36 cellular contexts compared by ENCODE assay signal in genomic region chr17:45253879-45254278, GRCh38. TPM values are rescaled to one million over a fixed set of nuclear protein-coding genes. Genes with fewer than 3 reads are reported as not detected.
DNase-seq lines count a peak whose midpoint lies in the region; ATAC-seq and TF ChIP-seq lines count a peak whose summit lies in the region.
"Had no signal": no experiment of that assay in that cellular context is flagged by ENCODE, and none has a peak within 500 bp of the region (broad histone marks: within the 10 kb centered on the region; RNA-seq: fewer than 3 reads in every experiment).

No MANE protein-coding gene starts in this region.

- no peak overlapping the region for H2AK5ac ChIP-seq in neuronal stem cell (ENCODE audit: low read depth, low read length)

- no peak overlapping the region for H3K4me3 Mint-ChIP-seq in activated T-cell treated with anti-CD3 and anti-CD28 coated beads, Interleukin-2, amount 50 U/mL, for 24 hours
- H3K4me3 Mint-ChIP-seq in activated naive CD8-positive, alpha-beta T cell treated with anti-CD3 and anti-CD28 coated beads, Interleukin-2, amount 10 ng/mL, durations not matched to agents 7 days and 5 days = no peak overlapping the region

- H3K36me3 ChIP-seq in KOPT-K1 (ENCODE audit: insufficient read depth, low read length) (peaks cover 27% of the 10 kb centered on the region), neuronal stem cell (replicated peaks in 1 of 2; ENCODE audit: control insufficient read depth in 2 of 2, insufficient read depth in 2 of 2, low read length in 2 of 2) (peaks cover 0 to 4% of the 10 kb centered on the region in 2 donors), spleen (peaks cover 0 to 20% (median 0%) of the 10 kb centered on the region in 6 donors)
- H3K36me3 ChIP-seq: adrenal gland, BE2C, esophagus muscularis mucosa, HAP-1 had no signal

- H3K4me1 ChIP-seq in neuronal stem cell (ENCODE audit: control insufficient read depth in 2 of 2, insufficient read depth in 1 of 2, low read depth in 1 of 2, low read length in 2 of 2) (peaks cover 0 to 7% of the 10 kb centered on the region in 2 donors), spleen (peaks cover 3 to 50% (median 9%) of the 10 kb centered on the region in 6 donors)
- H3K4me1 ChIP-seq: adrenal gland, BE2C, esophagus muscularis mucosa, HAP-1, psoas muscle had no signal

- no peak overlapping the region for H2BK120ac ChIP-seq in neuronal stem cell (ENCODE audit: low read depth, low read length)

- peaks cover under 1% of the 10 kb centered on the region for H3K79me1 ChIP-seq in neuronal stem cell (ENCODE audit: low read depth, low read length)

- no peaks in the 10 kb centered on the region for H3K9me3 Mint-ChIP-seq in activated T-cell treated with anti-CD3 and anti-CD28 coated beads, Interleukin-2, amount 50 U/mL, for 24 hours
- no peaks in the 10 kb centered on the region for H3K9me3 Mint-ChIP-seq in activated naive CD8-positive, alpha-beta T cell treated with anti-CD3 and anti-CD28 coated beads, Interleukin-2, amount 10 ng/mL, durations not matched to agents 7 days and 5 days

- DNase-seq in activated T-cell treated with anti-CD3 and anti-CD28 coated beads, Interleukin-2, amount 50 U/mL, for 24 hours = no peak
- no peak for DNase-seq in activated T-cell treated with anti-CD3 and anti-CD28 coated beads, Interleukin-2, amount 50 U/mL, for 1 hour
- no peak for DNase-seq in activated naive CD8-positive, alpha-beta T cell treated with anti-CD3 and anti-CD28 coated beads, Interleukin-2, amount 10 ng/mL, durations not matched to agents 7 days and 5 days
- DNase-seq in neuronal stem cell (ENCODE audit: low spot score) (no peak), spleen (no peak)
- DNase-seq: activated CD4-positive, alpha-beta T cell treated with anti-CD3 and anti-CD28 coated beads, Interleukin-2, amount 50 U/mL, for 4 hours; activated CD8-positive, alpha-beta memory T cell treated with anti-CD3 and anti-CD28 coated beads, Interleukin-2, amount 50 U/mL, for 48 hours; activated gamma-delta T cell; adrenal gland; BE2C; body of pancreas; dorsolateral prefrontal cortex; foreskin fibroblast; left ventricle myocardium superior; mesendoderm; MV-4-11; NCI-H1436 treated with DMSO at 0.1 percent for 48 hours; NCI-H226; NCI-H526 treated with DMSO at 0.1 percent for 48 hours; nucleus accumbens; psoas muscle; stimulated activated CD4-positive, alpha-beta T cell treated with anti-CD3 and anti-CD28 coated beads, Interleukin-4, amount 100 ng/mL, for 1 hour; substantia nigra; T1000; trophoblast cell had no signal

- no peak overlapping the region for H3K4ac ChIP-seq in neuronal stem cell (ENCODE audit: low read length)

- H2BK15ac ChIP-seq in neuronal stem cell (ENCODE audit: low read length) = no peak overlapping the region

- no peak overlapping the region for H3K9ac ChIP-seq in neuronal stem cell (ENCODE audit: low read depth, low read length, poor library complexity)

- H3K4me3 ChIP-seq in neuronal stem cell (ENCODE audit: low read length in 2 of 2) = no peak overlapping the region
- H3K4me3 ChIP-seq in spleen = no peak overlapping the region
- H3K4me3 ChIP-seq: adrenal gland, body of pancreas, dorsolateral prefrontal cortex, esophagus muscularis mucosa, HAP-1, psoas muscle had no signal

- peak overlapping the region; percentile 22 for H3K18ac ChIP-seq in neuronal stem cell (ENCODE audit: low read length)

- H3K27me3 Mint-ChIP-seq in activated T-cell treated with anti-CD3 and anti-CD28 coated beads, Interleukin-2, amount 50 U/mL, for 24 hours = no peaks in the 10 kb centered on the region
- no peaks in the 10 kb centered on the region for H3K27me3 Mint-ChIP-seq in activated naive CD8-positive, alpha-beta T cell treated with anti-CD3 and anti-CD28 coated beads, Interleukin-2, amount 10 ng/mL, durations not matched to agents 7 days and 5 days

- no peak overlapping the region for H3K4me2 ChIP-seq in neuronal stem cell (ENCODE audit: insufficient read depth, low read length, poor library complexity, severe bottlenecking)

- H3K14ac ChIP-seq in neuronal stem cell (ENCODE audit: low read length) = no peak overlapping the region

- no peak overlapping the region for H4K91ac ChIP-seq in neuronal stem cell (ENCODE audit: low read depth, low read length, poor library complexity)

- no peak overlapping the region for H3K23ac ChIP-seq in neuronal stem cell (ENCODE audit: low read depth, low read length, poor library complexity)

- TF ChIP-seq CTCF in spleen (IDR thresholded peaks at IDR 0.05 in 8 of 11, conservative IDR thresholded peaks at IDR 0.05 in 3 of 11) = no peak

- no peak for TF ChIP-seq POLR2A in spleen (IDR thresholded peaks at IDR 0.05)

- H2BK12ac ChIP-seq in neuronal stem cell (ENCODE audit: low read length) = no peak overlapping the region

- ATAC-seq in activated naive CD8-positive, alpha-beta T cell treated with anti-CD3 and anti-CD28 coated beads, Interleukin-2, amount 10 ng/mL, durations not matched to agents 7 days and 5 days (ENCODE audit: low read depth) = no peak
- ATAC-seq in HG03442 (IDR thresholded peaks at IDR 0.05; ENCODE audit: unreplicated experiment) (no peak), GM18867 (IDR thresholded peaks at IDR 0.05; ENCODE audit: unreplicated experiment) (no peak)
- ATAC-seq: body of pancreas, HepG2, left ventricle myocardium superior, psoas muscle, Right ventricle myocardium inferior, sciatic nerve, SK-N-SH treated with all-trans-retinoic acid at 6 μM for 48 hours had no signal

- intact Hi-C loops in spleen (cut with DNase I; ENCODE audit: low total_unique reads) = no loop called here

- no peak overlapping the region for H4K8ac ChIP-seq in neuronal stem cell (ENCODE audit: low read depth, low read length)

- H3K27ac Mint-ChIP-seq in activated T-cell treated with anti-CD3 and anti-CD28 coated beads, Interleukin-2, amount 50 U/mL, for 24 hours = peak overlapping the region; percentile 83
- peak overlapping the region; percentile 52 for H3K27ac Mint-ChIP-seq in activated naive CD8-positive, alpha-beta T cell treated with anti-CD3 and anti-CD28 coated beads, Interleukin-2, amount 10 ng/mL, durations not matched to agents 7 days and 5 days

- no peaks in the 10 kb centered on the region for H3K9me3 ChIP-seq in KOPT-K1 (ENCODE audit: insufficient read depth, low read length, poor library complexity, severe bottlenecking)
- peaks cover 0 to 7% of the 10 kb centered on the region in 2 donors for H3K9me3 ChIP-seq in neuronal stem cell (replicated peaks in 1 of 2; ENCODE audit: control insufficient read depth in 2 of 2, insufficient read depth in 1 of 2, low read depth in 1 of 2, low read length in 2 of 2)
- no peaks in the 10 kb centered on the region for H3K9me3 ChIP-seq in spleen
- H3K9me3 ChIP-seq: adrenal gland, BE2C, body of pancreas, esophagus muscularis mucosa, HAP-1, psoas muscle had no signal

- no peak overlapping the region for H2AFZ ChIP-seq in neuronal stem cell (ENCODE audit: low read length)

- H2BK5ac ChIP-seq in neuronal stem cell (ENCODE audit: low read length) = peak overlapping the region; percentile 2

- peaks cover 27% of the 10 kb centered on the region for H3K36me3 Mint-ChIP-seq in activated T-cell treated with anti-CD3 and anti-CD28 coated beads, Interleukin-2, amount 50 U/mL, for 24 hours (ENCODE audit: low read depth)
- peaks cover 21% of the 10 kb centered on the region for H3K36me3 Mint-ChIP-seq in activated naive CD8-positive, alpha-beta T cell treated with anti-CD3 and anti-CD28 coated beads, Interleukin-2, amount 10 ng/mL, durations not matched to agents 7 days and 5 days

- H3K27ac ChIP-seq in KOPT-K1 (ENCODE audit: low read depth, low read length, poor library complexity, severe bottlenecking) (peak overlapping the region; percentile 20), neuronal stem cell (replicated peaks; ENCODE audit: low read length) (no peak overlapping the region), spleen (no peak overlapping the region)
- H3K27ac ChIP-seq: adrenal gland, body of pancreas, dorsolateral prefrontal cortex, esophagus muscularis mucosa, psoas muscle had no signal

- no CpG with 5 or more reads among the region's 4 CpGs for WGBS in neuronal stem cell (ENCODE audit: extremely low coverage in 2 of 2, insufficient read length in 2 of 2, insufficient replicate concordance in 1 of 2), 2 donors
- WGBS in spleen, 5 donors = 85 to 91% (median 87%) methylated on average over 4 of the region's 4 CpGs

- H3K4me1 Mint-ChIP-seq in activated T-cell treated with anti-CD3 and anti-CD28 coated beads, Interleukin-2, amount 50 U/mL, for 24 hours (ENCODE audit: low read depth) = peaks cover 76% of the 10 kb centered on the region
- H3K4me1 Mint-ChIP-seq in activated naive CD8-positive, alpha-beta T cell treated with anti-CD3 and anti-CD28 coated beads, Interleukin-2, amount 10 ng/mL, durations not matched to agents 7 days and 5 days = peaks cover 49% of the 10 kb centered on the region

- POLR2A ChIA-PET in activated naive CD8-positive, alpha-beta T cell treated with anti-CD3 and anti-CD28 coated beads, Interleukin-2, amount 10 ng/mL, durations not matched to agents 7 days and 5 days (lab: Charles Lee) = interaction anchor here (0.8 to 3.8 kb wide), 3 partner anchors 24 to 32 kb away, joined by 3 to 12 read pairs (median 5); partner anchors contain the start of gene FMNL1

- peaks cover 0 to 15% (median 0%) of the 10 kb centered on the region in 3 experiments for H3K27me3 ChIP-seq in neuronal stem cell (ENCODE audit: control insufficient read depth in 3 of 3, insufficient read depth in 3 of 3, low read depth in 1 of 3, low read length in 3 of 3)
- H3K27me3 ChIP-seq in spleen (replicated peaks in 1 of 7) = no peaks in the 10 kb centered on the region
- H3K27me3 ChIP-seq: adrenal gland, BE2C, body of pancreas, dorsolateral prefrontal cortex, esophagus muscularis mucosa had no signal

RNA-seq across cellular contexts. Expression of gene SPATA32, which starts 8.0 kb away (rescaled TPM):
- total RNA-seq in activated naive CD8-positive, alpha-beta T cell treated with anti-CD3 and anti-CD28 coated beads, Interleukin-2, amount 10 ng/mL, durations not matched to agents 7 days and 5 days = under 1 TPM; 0.53 to 0.65 TPM
- polyA plus RNA-seq in neuronal stem cell (2013, experiment 1 of 2) = 0.04 TPM
- 0.01 TPM for polyA plus RNA-seq in neuronal stem cell (2013, experiment 2 of 2)
- total RNA-seq in spleen = under 1 TPM in 1 of 7 donors, not detected in 6; 0.17 TPM
- polyA plus RNA-seq in spleen = under 1 TPM in 2 of 3 donors, not detected in 1; 0.08 to 0.09 TPM
- total RNA-seq: cerebellum, esophagus muscularis mucosa, G401, HepG2, left ventricle myocardium superior, Right ventricle myocardium inferior, sciatic nerve had no signal
- polyA plus RNA-seq: adrenal gland, HepG2, psoas muscle had no signal

RNA-seq across cellular contexts. Expression of gene FMNL1, which starts 32.2 kb away (rescaled TPM):
- 100 to 1,000 TPM; 408 to 411 TPM for total RNA-seq in activated naive CD8-positive, alpha-beta T cell treated with anti-CD3 and anti-CD28 coated beads, Interleukin-2, amount 10 ng/mL, durations not matched to agents 7 days and 5 days
- 2.8 TPM for polyA plus RNA-seq in neuronal stem cell (2013, experiment 1 of 2)
- 2.9 TPM for polyA plus RNA-seq in neuronal stem cell (2013, experiment 2 of 2)
- 100 to 1,000 TPM; 113 to 281 (median 190) TPM for total RNA-seq in spleen
- polyA plus RNA-seq in spleen = 10 to 100 TPM; 40.8 to 71.8 (median 62.8) TPM
